Comparison of ENCODE assay signal across 26 cellular contexts in the genomic region with DNA sequence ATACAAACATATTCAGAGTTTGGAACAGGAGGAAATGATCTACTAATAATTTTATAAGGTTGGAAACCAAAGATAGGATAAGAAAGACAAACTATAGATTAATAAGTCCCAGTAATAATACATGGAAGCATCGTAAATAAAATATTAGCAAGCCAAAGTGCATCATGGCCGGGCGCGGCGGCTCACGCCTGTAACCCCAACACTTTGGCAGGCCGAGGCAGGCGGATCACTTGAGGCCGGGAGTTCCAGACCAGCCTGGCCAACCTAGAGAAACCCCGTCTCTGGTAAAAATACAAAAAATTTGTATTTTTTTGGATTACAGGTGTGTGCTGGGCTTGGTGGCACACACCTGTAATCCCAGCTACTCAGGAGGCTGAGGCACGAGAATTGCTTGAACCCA. TPM values are rescaled to one million over a fixed set of nuclear protein-coding genes. Genes with fewer than 3 reads are reported as not detected.
"Had no signal": no experiment of that assay in that cellular context is flagged by ENCODE, and none has a peak within 500 bp of the region (broad histone marks: within the 10 kb centered on the region; RNA-seq: fewer than 3 reads in every experiment).

No MANE protein-coding gene starts in this region.

- H3K4me3 ChIP-seq: ascending aorta, breast epithelium, cardiac muscle cell, esophagus muscularis mucosa, gastrocnemius medialis had no signal

- H3K27ac ChIP-seq: ascending aorta, breast epithelium, cardiac muscle cell, esophagus muscularis mucosa, foreskin keratinocyte, gastrocnemius medialis had no signal

- ATAC-seq: activated CD4-positive, alpha-beta T cell treated with anti-CD3 and anti-CD28 coated beads for 36 hours; activated CD8-positive, alpha-beta memory T cell treated with anti-CD3 and anti-CD28 coated beads, Interleukin-2, amount 10 ng/mL, durations not matched to agents 7 days and 5 days; activated CD8-positive, alpha-beta T cell treated with anti-CD3 and anti-CD28 coated beads, Interleukin-2, amount 10 ng/mL, durations not matched to agents 7 days and 5 days; activated naive CD4-positive, alpha-beta T cell treated with anti-CD3 and anti-CD28 coated beads, Interleukin-2, amount 50 U/mL, for 72 hours; effector memory CD8-positive, alpha-beta T cell; foreskin keratinocyte; gastrocnemius medialis had no signal

- H3K9me3 ChIP-seq: ascending aorta, breast epithelium, gastrocnemius medialis had no signal

- H3K36me3 ChIP-seq: ascending aorta, breast epithelium, cardiac muscle cell, esophagus muscularis mucosa, gastrocnemius medialis had no signal

- H3K27me3 ChIP-seq: ascending aorta, breast epithelium, cardiac muscle cell, gastrocnemius medialis had no signal

- DNase-seq: activated CD4-positive, alpha-beta memory T cell treated with anti-CD3 and anti-CD28 coated beads for 36 hours; activated CD4-positive, alpha-beta T cell treated with anti-CD3 and anti-CD28 coated beads for 36 hours; activated CD4-positive, alpha-beta T cell treated with anti-CD3 and anti-CD28 coated beads, Interleukin-2, amount 10 ng/mL, durations not matched to agents 24 days and 14 days; activated CD4-positive, CD25-positive, alpha-beta regulatory T cell; activated CD4-positive, CD25-positive, alpha-beta regulatory T cell treated with anti-CD3 and anti-CD28 coated beads, Interleukin-2, amount 50 U/mL, for 72 hours; activated CD8-positive, alpha-beta memory T cell treated with anti-CD3 and anti-CD28 coated beads, Interleukin-2, amount 10 ng/mL, durations not matched to agents 7 days and 5 days; activated CD8-positive, alpha-beta memory T cell treated with anti-CD3 and anti-CD28 coated beads, Interleukin-2, amount 50 U/mL, for 4 hours; activated CD8-positive, alpha-beta T cell treated with anti-CD3 and anti-CD28 coated beads, Interleukin-2, amount 10 ng/mL, durations not matched to agents 7 days and 5 days; activated effector memory CD4-positive, alpha-beta T cell treated with anti-CD3 and anti-CD28 coated beads, Interleukin-2, amount 50 U/mL, for 16 hours; activated naive CD4-positive, alpha-beta T cell treated with anti-CD3 and anti-CD28 coated beads, Interleukin-2, amount 10 ng/mL, durations not matched to agents 7 days and 5 days; activated naive CD8-positive, alpha-beta T cell treated with anti-CD3 and anti-CD28 coated beads, Interleukin-2, amount 10 ng/mL, durations not matched to agents 7 days and 5 days; activated T-cell treated with anti-CD3 and anti-CD28 coated beads, Interleukin-2, amount 50 U/mL, for 1 hour; activated T-cell treated with anti-CD3 and anti-CD28 coated beads, Interleukin-2, amount 50 U/mL, for 48 hours; cortex of kidney; dermis blood vessel endothelial cell; effector CD4-positive, alpha-beta T cell; effector memory CD8-positive, alpha-beta T cell; erythroblast; foreskin keratinocyte; gastrocnemius medialis; T-helper 2 cell had no signal

- H3K4me1 ChIP-seq: ascending aorta, breast epithelium, foreskin keratinocyte, gastrocnemius medialis had no signal

RNA-seq across cellular contexts. Expression of gene MUC4, which starts 14.9 kb away (rescaled TPM):
- total RNA-seq: ascending aorta, cardiac muscle cell, foreskin keratinocyte had no signal
